Comparison of ENCODE assay signal across 18 cellular contexts in the genomic region with DNA sequence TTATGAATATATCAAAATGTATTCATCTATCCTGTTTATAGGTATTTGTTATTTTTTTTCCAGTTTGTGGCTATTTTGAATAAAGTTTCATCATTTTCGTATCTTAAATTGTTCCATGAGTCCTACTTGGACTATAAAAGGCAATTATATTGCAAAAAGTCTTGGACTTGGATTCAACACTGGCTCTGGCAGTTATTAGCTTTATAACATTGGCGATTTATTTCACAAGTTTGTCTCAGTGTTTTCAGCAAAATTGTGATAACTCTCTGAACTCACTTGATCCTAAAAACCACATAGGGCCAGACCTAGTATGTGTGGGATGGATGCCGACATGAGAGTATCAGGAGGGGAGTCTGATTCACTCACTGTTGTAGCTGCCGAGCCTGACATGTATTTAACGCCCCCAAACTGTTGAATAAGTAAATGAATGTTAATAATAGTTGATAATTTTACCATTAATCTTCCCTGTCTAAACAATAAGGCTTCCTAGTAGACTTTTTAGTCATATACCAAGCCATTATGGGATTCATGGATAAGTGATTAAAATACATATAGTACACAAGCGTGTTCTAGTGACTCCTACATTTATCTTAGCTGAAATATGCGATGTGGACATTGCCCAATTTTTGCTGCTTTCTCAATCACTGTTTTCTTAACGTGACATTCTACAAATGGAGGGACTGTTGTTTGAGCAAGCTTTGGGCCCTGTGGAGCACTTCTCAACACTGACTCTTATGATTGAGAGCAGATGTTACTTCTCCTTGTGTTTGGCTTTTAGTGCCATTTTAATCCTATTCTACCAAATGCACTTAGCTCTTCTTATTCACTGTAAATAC.
DNase-seq lines count a peak whose midpoint lies in the region; ATAC-seq and TF ChIP-seq lines count a peak whose summit lies in the region.
"Had no signal": no experiment of that assay in that cellular context is flagged by ENCODE, and none has a peak within 500 bp of the region (broad histone marks: within the 10 kb centered on the region; RNA-seq: fewer than 3 reads in every experiment).

No MANE protein-coding gene starts in this region.

- H3K4me3 Mint-ChIP-seq in WTC11, result no peak overlapping the region
- H3K4me3 Mint-ChIP-seq: activated CD4-positive, alpha-beta T cell treated with anti-CD3 and anti-CD28 coated beads for 36 hours; activated CD8-positive, alpha-beta memory T cell treated with anti-CD3 and anti-CD28 coated beads, Interleukin-2, amount 10 ng/mL, durations not matched to agents 7 days and 5 days; H9; naive B cell had no signal

- H3K36me3 Mint-ChIP-seq in WTC11, result peaks cover 6% of the 10 kb centered on the region
- H3K36me3 Mint-ChIP-seq: activated CD8-positive, alpha-beta memory T cell treated with anti-CD3 and anti-CD28 coated beads, Interleukin-2, amount 10 ng/mL, durations not matched to agents 7 days and 5 days; naive B cell had no signal

- POLR2A ChIA-PET in WTC11 (lab: Charles Lee), result no interaction called here

- H3K27me3 Mint-ChIP-seq in WTC11 (ENCODE audit: low read depth), result peaks cover 12% of the 10 kb centered on the region
- H3K27me3 Mint-ChIP-seq: activated CD8-positive, alpha-beta memory T cell treated with anti-CD3 and anti-CD28 coated beads, Interleukin-2, amount 10 ng/mL, durations not matched to agents 7 days and 5 days had no signal

- intact Hi-C loops in sciatic nerve (cut with DNase I), result no loop called here

- no peak overlapping the region for H3K4me3 ChIP-seq in fibroblast of villous mesenchyme (ENCODE audit: low read depth, low read length)
- H3K4me3 ChIP-seq: BLaER1, breast epithelium, ovary, tibial nerve had no signal

- TF ChIP-seq CTCF in fibroblast of villous mesenchyme (IDR thresholded peaks at IDR 0.05; ENCODE audit: insufficient read depth, low read depth, low read length) (no peak), WTC11 (IDR thresholded peaks at IDR 0.05) (no peak)

- H3K9me3 Mint-ChIP-seq in WTC11, result peaks cover 12% of the 10 kb centered on the region
- H3K9me3 Mint-ChIP-seq: activated T-helper 2 cell treated with anti-CD3 and anti-CD28 coated beads, Interferon-gamma antibody, Interleukin-2, Interleukin-4, amounts not matched to agents 10 μg/mL and 5 μg/mL and 100 μg/mL, durations not matched to agents 14 hours and 24 hours and 36 hours had no signal

- DNase-seq in DMS79 treated with DMSO at 0.1 percent for 48 hours (lab: John Stamatoyannopoulos, UW) (peak; percentile 60), NCI-H524 treated with DMSO at 0.1 percent for 48 hours (lab: John Stamatoyannopoulos, UW) (peak; percentile 71), fibroblast of villous mesenchyme (ENCODE audit: low read depth) (peak; percentile 14), sciatic nerve (ENCODE audit: low spot score) (no peak), WTC11 (ENCODE audit: low spot score) (no peak), NCI-H146 (lab: John Stamatoyannopoulos, UW) (no peak)
- DNase-seq: activated CD4-positive, alpha-beta T cell treated with anti-CD3 and anti-CD28 coated beads for 36 hours; activated CD8-positive, alpha-beta memory T cell treated with anti-CD3 and anti-CD28 coated beads, Interleukin-2, amount 10 ng/mL, durations not matched to agents 7 days and 5 days; H9; naive B cell; ovary; RPMI8226; stimulated activated naive CD4-positive, alpha-beta T cell had no signal

- CTCF ChIA-PET in WTC11 (lab: Charles Lee), result no interaction called here

- ATAC-seq in sciatic nerve (peak; percentile 95), WTC11 (no peak), HG02642 (IDR thresholded peaks at IDR 0.05; ENCODE audit: poor library complexity, unreplicated experiment) (no peak)
- ATAC-seq: activated CD4-positive, alpha-beta T cell treated with anti-CD3 and anti-CD28 coated beads for 36 hours; activated CD8-positive, alpha-beta memory T cell treated with anti-CD3 and anti-CD28 coated beads, Interleukin-2, amount 10 ng/mL, durations not matched to agents 7 days and 5 days had no signal

- H3K27ac Mint-ChIP-seq in WTC11, result no peak overlapping the region
- H3K27ac Mint-ChIP-seq: activated CD4-positive, alpha-beta T cell treated with anti-CD3 and anti-CD28 coated beads for 36 hours; activated CD8-positive, alpha-beta memory T cell treated with anti-CD3 and anti-CD28 coated beads, Interleukin-2, amount 10 ng/mL, durations not matched to agents 7 days and 5 days; activated T-helper 2 cell treated with anti-CD3 and anti-CD28 coated beads, Interferon-gamma antibody, Interleukin-2, Interleukin-4, amounts not matched to agents 10 μg/mL and 5 μg/mL and 100 μg/mL, durations not matched to agents 14 hours and 24 hours and 36 hours; H9; naive B cell had no signal

- H3K4me1 Mint-ChIP-seq in WTC11, result peaks cover 8% of the 10 kb centered on the region; the same call in 1 of the 2 replicates
- H3K4me1 Mint-ChIP-seq: activated CD4-positive, alpha-beta T cell treated with anti-CD3 and anti-CD28 coated beads for 36 hours; activated CD8-positive, alpha-beta memory T cell treated with anti-CD3 and anti-CD28 coated beads, Interleukin-2, amount 10 ng/mL, durations not matched to agents 7 days and 5 days; naive B cell had no signal

TF ChIP-seq in WTC11, 78 proteins besides CTCF, POLR2A, EP300 and RAD21:
- TF ChIP-seq TCF7 (CRISPR knock-in tag; IDR thresholded peaks at IDR 0.05; ENCODE audit: low read depth), result no peak
- no peak for TF ChIP-seq ZBTB21 (CRISPR knock-in tag; IDR thresholded peaks at IDR 0.05; ENCODE audit: borderline replicate concordance)
- no peak for TF ChIP-seq KAT7 (CRISPR knock-in tag; IDR thresholded peaks at IDR 0.05; ENCODE audit: borderline replicate concordance)
- no peak for TF ChIP-seq CREB1 (CRISPR knock-in tag; IDR thresholded peaks at IDR 0.05)
- no peak for TF ChIP-seq FOXP1 (CRISPR knock-in tag; IDR thresholded peaks at IDR 0.05; ENCODE audit: borderline replicate concordance)
- TF ChIP-seq, protein P1, sequence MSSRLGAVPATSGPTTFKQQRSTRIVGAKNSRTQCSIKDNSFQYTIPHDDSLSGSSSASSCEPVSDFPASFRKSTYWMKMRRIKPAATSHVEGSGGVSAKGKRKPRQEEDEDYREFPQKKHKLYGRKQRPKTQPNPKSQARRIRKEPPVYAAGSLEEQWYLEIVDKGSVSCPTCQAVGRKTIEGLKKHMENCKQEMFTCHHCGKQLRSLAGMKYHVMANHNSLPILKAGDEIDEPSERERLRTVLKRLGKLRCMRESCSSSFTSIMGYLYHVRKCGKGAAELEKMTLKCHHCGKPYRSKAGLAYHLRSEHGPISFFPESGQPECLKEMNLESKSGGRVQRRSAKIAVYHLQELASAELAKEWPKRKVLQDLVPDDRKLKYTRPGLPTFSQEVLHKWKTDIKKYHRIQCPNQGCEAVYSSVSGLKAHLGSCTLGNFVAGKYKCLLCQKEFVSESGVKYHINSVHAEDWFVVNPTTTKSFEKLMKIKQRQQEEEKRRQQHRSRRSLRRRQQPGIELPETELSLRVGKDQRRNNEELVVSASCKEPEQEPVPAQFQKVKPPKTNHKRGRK (CRISPR knock-in tag; IDR thresholded peaks at IDR 0.05; ENCODE audit: borderline replicate concordance), result no peak
- no peak for TF ChIP-seq JUN (CRISPR knock-in tag; IDR thresholded peaks at IDR 0.05)
- no peak for TF ChIP-seq ESRRA (CRISPR knock-in tag; IDR thresholded peaks at IDR 0.05; ENCODE audit: borderline replicate concordance)
- no peak for TF ChIP-seq SP1 (CRISPR knock-in tag; conservative IDR thresholded peaks at IDR 0.05)
- TF ChIP-seq, protein P2, sequence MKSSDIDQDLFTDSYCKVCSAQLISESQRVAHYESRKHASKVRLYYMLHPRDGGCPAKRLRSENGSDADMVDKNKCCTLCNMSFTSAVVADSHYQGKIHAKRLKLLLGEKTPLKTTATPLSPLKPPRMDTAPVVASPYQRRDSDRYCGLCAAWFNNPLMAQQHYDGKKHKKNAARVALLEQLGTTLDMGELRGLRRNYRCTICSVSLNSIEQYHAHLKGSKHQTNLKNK (CRISPR knock-in tag; IDR thresholded peaks at IDR 0.05), result no peak
- TF ChIP-seq TEAD4 (CRISPR knock-in tag; IDR thresholded peaks at IDR 0.05), result no peak
- TF ChIP-seq, protein P3, sequence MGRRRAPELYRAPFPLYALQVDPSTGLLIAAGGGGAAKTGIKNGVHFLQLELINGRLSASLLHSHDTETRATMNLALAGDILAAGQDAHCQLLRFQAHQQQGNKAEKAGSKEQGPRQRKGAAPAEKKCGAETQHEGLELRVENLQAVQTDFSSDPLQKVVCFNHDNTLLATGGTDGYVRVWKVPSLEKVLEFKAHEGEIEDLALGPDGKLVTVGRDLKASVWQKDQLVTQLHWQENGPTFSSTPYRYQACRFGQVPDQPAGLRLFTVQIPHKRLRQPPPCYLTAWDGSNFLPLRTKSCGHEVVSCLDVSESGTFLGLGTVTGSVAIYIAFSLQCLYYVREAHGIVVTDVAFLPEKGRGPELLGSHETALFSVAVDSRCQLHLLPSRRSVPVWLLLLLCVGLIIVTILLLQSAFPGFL (CRISPR knock-in tag; IDR thresholded peaks at IDR 0.05; ENCODE audit: borderline replicate concordance), result no peak
- no peak for TF ChIP-seq NR3C1 (CRISPR knock-in tag; conservative IDR thresholded peaks at IDR 0.05; ENCODE audit: low read depth)

Comparison
In these comparisons a context has a peak if more than half of its experiments do, and no peak if none do; other contexts are left out.
1. DNase-seq: peak in DMS79 treated with DMSO at 0.1 percent for 48 hours (single experiment), NCI-H524 treated with DMSO at 0.1 percent for 48 hours (single experiment) and fibroblast of villous mesenchyme (single experiment); none in sciatic nerve (single experiment), WTC11 (single experiment) and NCI-H146 (single experiment).